8 cellular contexts compared by ENCODE assay signal in genomic region chr4:94207469-94208224, GRCh38. TPM values are rescaled to one million over a fixed set of nuclear protein-coding genes. Genes with fewer than 3 reads are reported as not detected.
DNase-seq lines count a peak whose midpoint lies in the region; ATAC-seq and TF ChIP-seq lines count a peak whose summit lies in the region.

Gene SMARCAD1, plus strand, starts transcription at chr4:94207865. Its CDS starts 530 bp downstream, at chr4:94208395.

- no peaks in the 10 kb centered on the region for H3K27me3 ChIP-seq in KMS-11 (ENCODE audit: insufficient read depth, low read depth)
- H3K27me3 ChIP-seq in Peyer's patch, result no peaks in the 10 kb centered on the region
- H3K27me3 ChIP-seq in esophagus squamous epithelium, result no peaks in the 10 kb centered on the region

- no peak for TF ChIP-seq CTCF in KMS-11 (conservative IDR thresholded peaks at IDR 0.05; ENCODE audit: low read depth, low read length)
- TF ChIP-seq CTCF in Peyer's patch (IDR thresholded peaks at IDR 0.05), result peak in 1 of 6 experiments; percentile 5
- no peak for TF ChIP-seq CTCF in esophagus squamous epithelium (IDR thresholded peaks at IDR 0.05)

- peak within 1 kb of the TSS; percentile 94 for H3K9ac ChIP-seq in KMS-11

- peak within 1 kb of the TSS; percentile 90 for H2AFZ ChIP-seq in KMS-11 (ENCODE audit: low read depth)

- 0% methylated on average over 39 to 42 of the region's 57 CpGs for WGBS in esophagus squamous epithelium, 2 donors

- ATAC-seq in GM21737 (IDR thresholded peaks at IDR 0.05; ENCODE audit: unreplicated experiment), result peak; percentile 94

- intact Hi-C loops in esophagus squamous epithelium (cut with DNase I), result no loop called here

- DNase-seq in DMS53 treated with DMSO at 0.1 percent for 48 hours (lab: John Stamatoyannopoulos, UW; ENCODE audit: unreplicated experiment) (peak; percentile 87), Peyer's patch (peak; percentile 85 to 95 (median 90)), esophagus squamous epithelium (lab: John Stamatoyannopoulos, UW) (peak; percentile 56), myocyte (ENCODE audit: low read depth) (peak; percentile 98)
- peak; percentile 89 to 90 for DNase-seq in activated T-cell treated with anti-CD3 and anti-CD28 coated beads, Interleukin-2, amount 50 U/mL, for 48 hours
- peak; percentile 65 to 83 for DNase-seq in stimulated activated CD8-positive, alpha-beta memory T cell treated with anti-CD3 and anti-CD28 coated beads, Interleukin-7, amount 100 ng/mL, for 48 hours (ENCODE audit: extremely low read depth in 1 of 2, low read depth in 1 of 2)

- H3K4me3 ChIP-seq in KMS-11 (IDR thresholded peaks at IDR 0.05; ENCODE audit: insufficient read depth, low read depth, low read length) (no peak within 1 kb of the TSS), Peyer's patch (peak within 1 kb of the TSS; percentile 65 to 78 (median 70)), esophagus squamous epithelium (peak within 1 kb of the TSS; percentile 65 to 89 (median 78))

- H3K79me2 ChIP-seq in KMS-11 (ENCODE audit: insufficient read depth, low read depth), result peaks cover 20% of the 10 kb centered on the region; the same call in 1 of the 2 replicates

- H3K9me3 ChIP-seq in Peyer's patch, result no peaks in the 10 kb centered on the region
- H3K9me3 ChIP-seq in esophagus squamous epithelium, result no peaks in the 10 kb centered on the region

- no peaks in the 10 kb centered on the region; the same call in 1 of the 2 replicates for H3K36me3 ChIP-seq in KMS-11 (ENCODE audit: insufficient read depth)
- peaks cover 0 to 10% (median 0%) of the 10 kb centered on the region in 3 donors for H3K36me3 ChIP-seq in Peyer's patch
- H3K36me3 ChIP-seq in esophagus squamous epithelium, result peaks cover 0 to 30% (median 6%) of the 10 kb centered on the region in 3 donors

- H3K4me2 ChIP-seq in KMS-11, result peak within 1 kb of the TSS; percentile 91

- H3K4me1 ChIP-seq in KMS-11 (ENCODE audit: low read depth, poor library complexity, severe bottlenecking), result peaks cover 21% of the 10 kb centered on the region
- H3K4me1 ChIP-seq in Peyer's patch, result peaks cover 0 to 16% (median 3%) of the 10 kb centered on the region in 4 donors
- H3K4me1 ChIP-seq in esophagus squamous epithelium, result peaks cover 0 to 37% (median 15%) of the 10 kb centered on the region in 3 donors

- H3K27ac ChIP-seq in KMS-11 (peak within 1 kb of the TSS; percentile 87), Peyer's patch (peak within 1 kb of the TSS; percentile 73 to 91 (median 84)), esophagus squamous epithelium (peak within 1 kb of the TSS; percentile 86 to 94 (median 90))

- H4K20me1 ChIP-seq in KMS-11 (ENCODE audit: insufficient read depth), result no peaks in the 10 kb centered on the region

- peak; percentile 29 to 32 for TF ChIP-seq POLR2A in Peyer's patch (IDR thresholded peaks at IDR 0.05)
- TF ChIP-seq POLR2A in esophagus squamous epithelium (IDR thresholded peaks at IDR 0.05), result peak in 1 of 4 donors; percentile 22

RNA-seq across cellular contexts. Expression of gene SMARCAD1, which starts in this region (rescaled TPM):
- 10 to 100 TPM; 15.6 to 27.2 (median 20.2) TPM for total RNA-seq in Peyer's patch
- 10 to 100 TPM; 13.2 to 26.7 (median 20.8) TPM for total RNA-seq in esophagus squamous epithelium
- total RNA-seq in myocyte, result 40.4 and 42.0 TPM in 2 replicates
- polyA plus RNA-seq in myocyte (2012), result 9.0 TPM
